In genomic region chr5:169229342-169229892, GRCh38 we compare ENCODE assay signal across 27 cellular contexts.
"Had no signal": no experiment of that assay in that cellular context is flagged by ENCODE, and none has a peak within 500 bp of the region (broad histone marks: within the 10 kb centered on the region; RNA-seq: fewer than 3 reads in every experiment).

No MANE protein-coding gene starts in this region.

- H3K4me1 Mint-ChIP-seq: activated CD4-positive, alpha-beta T cell treated with anti-CD3 and anti-CD28 coated beads for 36 hours; activated naive CD8-positive, alpha-beta T cell treated with anti-CD3 and anti-CD28 coated beads for 36 hours; central memory CD8-positive, alpha-beta T cell; naive B cell had no signal

- H3K36me3 ChIP-seq: spleen, suprapubic skin, tibial artery, upper lobe of right lung had no signal

- H3K4me1 ChIP-seq: spleen, suprapubic skin, upper lobe of right lung had no signal

- H3K27ac Mint-ChIP-seq: activated CD4-positive, alpha-beta T cell treated with anti-CD3 and anti-CD28 coated beads for 36 hours; activated naive CD4-positive, alpha-beta T cell treated with anti-CD3 and anti-CD28 coated beads for 36 hours; activated naive CD8-positive, alpha-beta T cell treated with anti-CD3 and anti-CD28 coated beads for 36 hours; activated T-cell treated with anti-CD3 and anti-CD28 coated beads, Interleukin-2, amount 50 U/mL, for 72 hours; naive B cell; T-helper 2 cell treated with Interferon-gamma antibody and Interleukin-4, amounts not matched to agents 5 μg/mL and 100 μg/mL, for 36 hours had no signal

- H3K9me3 Mint-ChIP-seq: activated naive CD4-positive, alpha-beta T cell treated with anti-CD3 and anti-CD28 coated beads for 36 hours; activated T-cell treated with anti-CD3 and anti-CD28 coated beads, Interleukin-2, amount 50 U/mL, for 72 hours; central memory CD8-positive, alpha-beta T cell; T-helper 2 cell treated with Interferon-gamma antibody and Interleukin-4, amounts not matched to agents 5 μg/mL and 100 μg/mL, for 36 hours had no signal

- FAIRE-seq: colon, islet of Langerhans had no signal

- H2AFZ ChIP-seq: parathyroid adenoma had no signal

- H3K9me3 ChIP-seq: tibial artery, upper lobe of right lung had no signal

- H3K9ac ChIP-seq: parathyroid adenoma had no signal

- DNase-seq: activated CD4-positive, alpha-beta T cell treated with anti-CD3 and anti-CD28 coated beads for 36 hours; activated CD4-positive, CD25-positive, alpha-beta regulatory T cell; activated effector memory CD4-positive, alpha-beta T cell treated with Interleukin-2 at 50 U/mL for 16 hours; activated naive CD4-positive, alpha-beta T cell treated with anti-CD3 and anti-CD28 coated beads for 36 hours; activated naive CD8-positive, alpha-beta T cell treated with anti-CD3 and anti-CD28 coated beads for 36 hours; activated T-cell treated with anti-CD3 and anti-CD28 coated beads for 4 hours; activated T-cell treated with anti-CD3 and anti-CD28 coated beads, Interleukin-2, amount 50 U/mL, for 72 hours; amygdala; dorsolateral prefrontal cortex; effector memory CD4-positive, alpha-beta T cell; erythroblast; foreskin melanocyte; glutamatergic neuron; left ventricle myocardium superior; naive B cell; right cardiac atrium; spleen; stimulated activated naive CD4-positive, alpha-beta T cell; T-helper 1 cell; tibial artery; upper lobe of right lung had no signal

- H3K27me3 Mint-ChIP-seq: activated CD4-positive, alpha-beta T cell treated with anti-CD3 and anti-CD28 coated beads for 36 hours; activated naive CD8-positive, alpha-beta T cell treated with anti-CD3 and anti-CD28 coated beads for 36 hours; central memory CD8-positive, alpha-beta T cell had no signal

- H3K27me3 ChIP-seq: dorsolateral prefrontal cortex, spleen, suprapubic skin, tibial artery, upper lobe of right lung had no signal

- H3K4me3 ChIP-seq: dorsolateral prefrontal cortex, spleen, suprapubic skin, tibial artery, upper lobe of right lung had no signal

- H3K27ac ChIP-seq: dorsolateral prefrontal cortex, parathyroid adenoma, spleen, suprapubic skin, tibial artery, upper lobe of right lung had no signal

- H3K4me3 Mint-ChIP-seq: activated CD4-positive, alpha-beta T cell treated with anti-CD3 and anti-CD28 coated beads for 36 hours; activated naive CD4-positive, alpha-beta T cell treated with anti-CD3 and anti-CD28 coated beads for 36 hours; activated naive CD8-positive, alpha-beta T cell treated with anti-CD3 and anti-CD28 coated beads for 36 hours; activated T-cell treated with anti-CD3 and anti-CD28 coated beads, Interleukin-2, amount 50 U/mL, for 72 hours; central memory CD8-positive, alpha-beta T cell; naive B cell; T-helper 2 cell treated with Interferon-gamma antibody and Interleukin-4, amounts not matched to agents 5 μg/mL and 100 μg/mL, for 36 hours had no signal

- H3K36me3 Mint-ChIP-seq: activated naive CD8-positive, alpha-beta T cell treated with anti-CD3 and anti-CD28 coated beads for 36 hours; naive B cell had no signal
